18 cellular contexts compared by ENCODE assay signal in the genomic region with DNA sequence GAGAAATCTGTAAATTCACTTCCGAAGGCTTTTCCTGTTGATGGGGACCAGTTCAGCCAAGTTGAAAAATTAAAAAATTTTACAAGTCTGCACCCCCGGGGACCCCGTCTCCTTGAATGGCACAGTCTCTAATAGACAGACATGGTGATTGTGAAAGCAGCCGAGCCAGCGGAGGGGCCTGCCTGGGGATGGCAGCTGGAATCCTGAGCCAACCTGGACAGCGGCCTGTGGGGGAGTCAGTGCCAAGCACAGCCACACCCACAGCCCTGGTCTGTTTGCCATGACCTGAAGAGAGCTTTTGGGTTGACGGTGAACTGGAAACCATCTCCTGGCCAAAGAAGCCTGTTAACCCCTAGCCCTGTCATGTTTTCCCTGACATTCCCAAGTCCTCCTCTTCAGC.
DNase-seq lines count a peak whose midpoint lies in the region; ATAC-seq, FAIRE-seq and TF ChIP-seq lines count a peak whose summit lies in the region.
"Had no signal": no experiment of that assay in that cellular context is flagged by ENCODE, and none has a peak within 500 bp of the region (broad histone marks: within the 10 kb centered on the region; RNA-seq: fewer than 3 reads in every experiment).

No MANE protein-coding gene starts in this region.

- no peak for FAIRE-seq in D721Med (lab: Jason Lieb, UNC)
- FAIRE-seq: A549, GM12891, GM18507, HepG2 had no signal

- intact Hi-C loops in Right ventricle myocardium inferior (cut with DNase I) (no loop called here), cardiac septum (cut with DNase I) (no loop called here), left cardiac atrium (cut with DNase I) (no loop called here), A673 (cut with micrococcal nuclease; ENCODE audit: unreplicated experiment) (no loop called here)

- DNase-seq in Right ventricle myocardium inferior (ENCODE audit: missing footprints): no peak
- no peak for DNase-seq in cardiac septum (ENCODE audit: low spot score)
- no peak for DNase-seq in left cardiac atrium
- peak; percentile 86 for DNase-seq in mesenteric fat pad (ENCODE audit: low spot score)
- no peak for DNase-seq in A673 (ENCODE audit: low spot score)
- DNase-seq in cortex of kidney (lab: John Stamatoyannopoulos, UW): no peak
- DNase-seq in D721Med (ENCODE audit: insufficient read length, low spot score): no peak
- DNase-seq: CD4-positive, alpha-beta memory T cell; GOT3; KBM-7; NCI-H1105 treated with DMSO at 0.1 percent for 48 hours; NCI-H1694; SHP77 treated with DMSO at 0.1 percent for 48 hours had no signal

- H3K4me1 ChIP-seq in A673 (ENCODE audit: insufficient read depth, low read length, poor library complexity, severe bottlenecking): no peaks in the 10 kb centered on the region
- H3K4me1 ChIP-seq: A549 had no signal

- H3K9me3 ChIP-seq in A673 (ENCODE audit: low read depth, low read length, poor library complexity, severe bottlenecking): peaks cover 7% of the 10 kb centered on the region

- CTCF ChIA-PET in A673 (lab: Charles Lee): no interaction called here

- POLR2A ChIA-PET in A673 (lab: Charles Lee; ENCODE audit: low non-redundant PET): no interaction called here

- ATAC-seq in Right ventricle myocardium inferior: peak; percentile 77
- ATAC-seq in left cardiac atrium: peak; percentile 72 to 79
- ATAC-seq: A549, HepG2 had no signal

- no peak overlapping the region for H3K4me3 ChIP-seq in A673 (ENCODE audit: low read depth, low read length, poor library complexity, severe bottlenecking)
- H3K4me3 ChIP-seq: A549, BLaER1 had no signal

- no peaks in the 10 kb centered on the region for H3K27me3 ChIP-seq in A673 (replicated peaks; ENCODE audit: insufficient read depth, low read depth, low read length, poor library complexity)
- H3K27me3 ChIP-seq: BLaER1 had no signal

- H3K27ac ChIP-seq in A673 (ENCODE audit: low read depth, low read length, poor library complexity, severe bottlenecking): no peak overlapping the region
- H3K27ac ChIP-seq: A549, BLaER1 had no signal

- TF ChIP-seq CTCF in A673 (conservative IDR thresholded peaks at IDR 0.05; ENCODE audit: low read depth, low read length) (no peak), D721Med (IDR thresholded peaks at IDR 0.05; ENCODE audit: insufficient read depth, missing control alignments) (no peak)

- H3K36me3 ChIP-seq in A673 (ENCODE audit: insufficient read depth, low read length, poor library complexity, severe bottlenecking): no peaks in the 10 kb centered on the region
- H3K36me3 ChIP-seq: BLaER1 had no signal

- no TSS peak for BruUV-seq in A673 (replicated peaks; lab: Mats Ljungman, UMichigan)
